22 cellular contexts compared by ENCODE assay signal in the genomic region with DNA sequence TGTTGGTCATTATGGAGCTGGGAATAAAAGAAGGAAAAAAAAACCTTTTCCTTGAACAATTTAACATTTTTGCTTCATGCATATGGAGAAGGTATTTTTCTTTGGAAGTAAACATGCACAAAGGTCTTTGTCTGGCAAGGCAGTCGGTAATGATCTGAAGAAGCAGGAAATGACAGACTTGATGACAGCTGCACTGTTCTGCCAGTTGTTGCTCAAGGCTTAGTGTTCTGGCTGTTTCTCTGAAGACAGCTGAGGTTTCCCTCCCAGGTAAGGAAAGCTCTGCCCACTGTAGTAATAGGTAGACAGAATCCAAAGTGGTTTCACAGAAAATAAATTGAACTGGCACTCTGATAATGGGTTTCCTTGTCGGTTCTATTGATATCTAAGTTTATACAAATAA.
"Had no signal": no experiment of that assay in that cellular context is flagged by ENCODE, and none has a peak within 500 bp of the region (broad histone marks: within the 10 kb centered on the region; RNA-seq: fewer than 3 reads in every experiment).

No MANE protein-coding gene starts in this region.

- H3K27me3 ChIP-seq: right lobe of liver, transverse colon had no signal

- H3K9me3 ChIP-seq: lower lobe of right lung, right lobe of liver, transverse colon had no signal

- FAIRE-seq: keratinocyte, urothelium cell line had no signal

- H3K4me1 ChIP-seq: lower lobe of right lung, right lobe of liver, transverse colon had no signal

- H3K27ac ChIP-seq: coronary artery, epithelial cell of prostate, lower lobe of right lung, right lobe of liver, transverse colon had no signal

- H3K4me3 ChIP-seq: coronary artery, lower lobe of right lung, right lobe of liver, transverse colon had no signal

- DNase-seq: activated CD4-positive, alpha-beta memory T cell treated with anti-CD3 and anti-CD28 coated beads for 36 hours; activated CD4-positive, alpha-beta T cell treated with anti-CD3 and anti-CD28 coated beads for 48 hours; activated naive CD4-positive, alpha-beta T cell treated with anti-CD3 and anti-CD28 coated beads for 36 hours; activated naive CD8-positive, alpha-beta T cell treated with anti-CD3 and anti-CD28 coated beads, Interleukin-2, amount 10 ng/mL, durations not matched to agents 7 days and 5 days; activated T-cell treated with anti-CD3 and anti-CD28 coated beads, Interleukin-2, amount 50 U/mL, for 48 hours; amniotic stem cell; cerebellar nuclear complex; lower lobe of right lung; mesendoderm; naive B cell; occipital lobe; right lobe of liver; stimulated activated CD4-positive, alpha-beta T cell treated with anti-CD3 and anti-CD28 coated beads, Interleukin-2, amount 100 ng/mL, for 48 hours; stimulated activated CD8-positive, alpha-beta memory T cell treated with anti-CD3 and anti-CD28 coated beads, Interleukin-4, amount 100 ng/mL, for 48 hours; stimulated activated naive B cell treated with anti-CD40 and anti-IgM and Interleukin-4, amounts not matched to agents 10 μg/mL and 1 μg/mL and 100 μg/mL, for 72 hours; T1000; transverse colon had no signal

- H3K36me3 ChIP-seq: lower lobe of right lung, right lobe of liver, transverse colon had no signal

- ATAC-seq: left lobe of liver; lower lobe of right lung; right lobe of liver; stimulated activated naive B cell treated with anti-CD40 and anti-IgM and Interleukin-4, amounts not matched to agents 10 μg/mL and 1 μg/mL and 100 μg/mL, for 72 hours had no signal
